1 cellular context compared by ENCODE assay signal in genomic region chr1:8598060-8598724, GRCh38.
TF ChIP-seq lines count a peak whose summit lies in the region.

No MANE protein-coding gene starts in this region.

TF ChIP-seq in H1, 55 proteins besides CTCF, POLR2A, EP300 and RAD21:
- TF ChIP-seq POU5F1 (IDR thresholded peaks at IDR 0.05; ENCODE audit: low read depth, low read length) (no peak), CHD7 (IDR thresholded peaks at IDR 0.05; ENCODE audit: insufficient replicate concordance, low read length) (no peak), TCF12 (IDR thresholded peaks at IDR 0.05; ENCODE audit: low read depth, low read length) (no peak), SIN3A (conservative IDR thresholded peaks at IDR 0.05 in 1 of 2, IDR thresholded peaks at IDR 0.05 in 1 of 2; ENCODE audit: low read depth in 1 of 2, low read length in 2 of 2) (no peak), SIRT6 (IDR thresholded peaks at IDR 0.05; ENCODE audit: low read length) (no peak), SP4 (IDR thresholded peaks at IDR 0.05; ENCODE audit: low read length) (no peak), CTBP2 (IDR thresholded peaks at IDR 0.05; ENCODE audit: borderline replicate concordance, insufficient read depth, insufficient read length, low read length) (no peak), GTF2F1 (IDR thresholded peaks at IDR 0.05; ENCODE audit: borderline replicate concordance, low read depth, low read length) (no peak), CHD1 (IDR thresholded peaks at IDR 0.05; ENCODE audit: low read depth, low read length) (no peak), FOSL1 (IDR thresholded peaks at IDR 0.05; ENCODE audit: insufficient read depth, low read depth, low read length) (no peak), NANOG (IDR thresholded peaks at IDR 0.05; ENCODE audit: insufficient read depth, low read depth, low read length, poor library complexity, severe bottlenecking) (no peak), ATF2 (IDR thresholded peaks at IDR 0.05; ENCODE audit: low read length) (no peak), SRF (IDR thresholded peaks at IDR 0.05; ENCODE audit: low read depth, low read length) (no peak)
